Comparison of ENCODE assay signal across 30 cellular contexts in the genomic region with DNA sequence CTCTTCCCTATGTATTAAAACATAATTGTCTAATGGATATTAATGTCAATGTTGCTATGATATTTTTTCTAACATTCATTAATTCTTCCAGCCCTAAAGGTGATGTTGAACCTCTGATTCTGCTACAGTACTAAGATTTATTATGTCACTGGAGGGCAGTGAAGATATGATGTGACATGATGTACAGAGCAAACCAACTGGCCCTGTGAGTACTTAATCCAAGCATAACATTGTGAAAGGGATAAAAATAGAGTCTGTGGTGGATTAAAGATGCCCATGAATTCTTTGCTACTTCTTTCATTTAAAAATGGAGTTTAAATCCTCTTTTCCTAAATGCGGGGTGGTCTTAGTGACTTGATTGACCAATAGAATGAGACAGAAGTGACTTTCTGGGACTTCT. TPM values are rescaled to one million over a fixed set of nuclear protein-coding genes. Genes with fewer than 3 reads are reported as not detected.
"Had no signal": no experiment of that assay in that cellular context is flagged by ENCODE, and none has a peak within 500 bp of the region (broad histone marks: within the 10 kb centered on the region; RNA-seq: fewer than 3 reads in every experiment).

No MANE protein-coding gene starts in this region.

- H3K36me3 ChIP-seq: brain microvascular endothelial cell had no signal

- H3K27ac Mint-ChIP-seq: activated CD4-positive, alpha-beta memory T cell treated with anti-CD3 and anti-CD28 coated beads, Interleukin-2, amount 10 ng/mL, durations not matched to agents 7 days and 5 days; activated CD4-positive, alpha-beta T cell treated with anti-CD3 and anti-CD28 coated beads, Interleukin-2, amount 10 ng/mL, durations not matched to agents 7 days and 5 days; activated naive CD4-positive, alpha-beta T cell treated with anti-CD3 and anti-CD28 coated beads, Interleukin-2, amount 10 ng/mL, durations not matched to agents 7 days and 5 days; activated naive CD4-positive, alpha-beta T cell treated with anti-CD3 and anti-CD28 coated beads, Interleukin-2, amount 50 U/mL, for 72 hours; activated naive CD8-positive, alpha-beta T cell treated with anti-CD3 and anti-CD28 coated beads, Interleukin-2, amount 10 ng/mL, durations not matched to agents 7 days and 5 days; activated T-cell treated with anti-CD3 and anti-CD28 coated beads, Interleukin-2, amount 50 U/mL, for 24 hours; activated T-cell treated with anti-CD3 and anti-CD28 coated beads, Interleukin-2, amount 50 U/mL, for 72 hours; endodermal cell; WTC11 had no signal

- H3K27me3 ChIP-seq: brain microvascular endothelial cell had no signal

- ATAC-seq: activated naive CD4-positive, alpha-beta T cell treated with anti-CD3 and anti-CD28 coated beads, Interleukin-2, amount 50 U/mL, for 72 hours; activated T-cell treated with anti-CD3 and anti-CD28 coated beads, Interleukin-2, amount 50 U/mL, for 72 hours; esophagus mucosa; WTC11 had no signal

- H3K9me3 Mint-ChIP-seq: activated naive CD4-positive, alpha-beta T cell treated with anti-CD3 and anti-CD28 coated beads, Interleukin-2, amount 10 ng/mL, durations not matched to agents 7 days and 5 days; activated naive CD4-positive, alpha-beta T cell treated with anti-CD3 and anti-CD28 coated beads, Interleukin-2, amount 50 U/mL, for 72 hours; activated naive CD8-positive, alpha-beta T cell treated with anti-CD3 and anti-CD28 coated beads, Interleukin-2, amount 10 ng/mL, durations not matched to agents 7 days and 5 days; central memory CD8-positive, alpha-beta T cell; endodermal cell had no signal

- H3K4me3 Mint-ChIP-seq: activated CD4-positive, alpha-beta memory T cell treated with anti-CD3 and anti-CD28 coated beads, Interleukin-2, amount 10 ng/mL, durations not matched to agents 7 days and 5 days; activated CD4-positive, alpha-beta T cell treated with anti-CD3 and anti-CD28 coated beads, Interleukin-2, amount 10 ng/mL, durations not matched to agents 7 days and 5 days; activated naive CD4-positive, alpha-beta T cell treated with anti-CD3 and anti-CD28 coated beads, Interleukin-2, amount 10 ng/mL, durations not matched to agents 7 days and 5 days; activated naive CD8-positive, alpha-beta T cell treated with anti-CD3 and anti-CD28 coated beads, Interleukin-2, amount 10 ng/mL, durations not matched to agents 7 days and 5 days; activated T-cell treated with anti-CD3 and anti-CD28 coated beads, Interleukin-2, amount 50 U/mL, for 24 hours; activated T-cell treated with anti-CD3 and anti-CD28 coated beads, Interleukin-2, amount 50 U/mL, for 72 hours; central memory CD8-positive, alpha-beta T cell; endodermal cell; WTC11 had no signal

- H3K27ac ChIP-seq: brain microvascular endothelial cell, VCaP had no signal

- DNase-seq: activated CD4-positive, alpha-beta memory T cell treated with anti-CD3 and anti-CD28 coated beads, Interleukin-2, amount 10 ng/mL, durations not matched to agents 7 days and 5 days; activated CD4-positive, alpha-beta T cell treated with anti-CD3 and anti-CD28 coated beads for 1 hour; activated CD4-positive, alpha-beta T cell treated with anti-CD3 and anti-CD28 coated beads for 4 hours; activated CD4-positive, alpha-beta T cell treated with anti-CD3 and anti-CD28 coated beads, Interleukin-2, amount 10 ng/mL, durations not matched to agents 7 days and 5 days; activated CD4-positive, alpha-beta T cell treated with anti-CD3 and anti-CD28 coated beads, Interleukin-2, amount 50 U/mL, for 4 hours; activated CD8-positive, alpha-beta memory T cell treated with anti-CD3 and anti-CD28 coated beads, Interleukin-2, amount 50 U/mL, for 48 hours; activated gamma-delta T cell; activated naive CD4-positive, alpha-beta T cell; activated naive CD4-positive, alpha-beta T cell treated with anti-CD3 and anti-CD28 coated beads, Interleukin-2, amount 10 ng/mL, durations not matched to agents 7 days and 5 days; activated naive CD8-positive, alpha-beta T cell treated with anti-CD3 and anti-CD28 coated beads, Interleukin-2, amount 10 ng/mL, durations not matched to agents 7 days and 5 days; activated T-cell treated with anti-CD3 and anti-CD28 coated beads for 4 hours; activated T-cell treated with anti-CD3 and anti-CD28 coated beads, Interleukin-2, amount 50 U/mL, for 24 hours; activated T-cell treated with anti-CD3 and anti-CD28 coated beads, Interleukin-2, amount 50 U/mL, for 72 hours; amniotic stem cell; anterior cingulate cortex; brain microvascular endothelial cell; effector memory CD4-positive, alpha-beta T cell; endodermal cell; foreskin fibroblast; head of caudate nucleus; T-helper 2 cell had no signal

- H3K36me3 Mint-ChIP-seq: activated naive CD4-positive, alpha-beta T cell treated with anti-CD3 and anti-CD28 coated beads, Interleukin-2, amount 10 ng/mL, durations not matched to agents 7 days and 5 days; activated naive CD4-positive, alpha-beta T cell treated with anti-CD3 and anti-CD28 coated beads, Interleukin-2, amount 50 U/mL, for 72 hours; WTC11 had no signal

- H3K4me1 Mint-ChIP-seq: central memory CD8-positive, alpha-beta T cell; endodermal cell had no signal

RNA-seq across cellular contexts. Expression of a gene that starts 51.8 kb away (rescaled TPM):
- total RNA-seq: bronchial epithelial cell, cerebellum, dermis microvascular lymphatic vessel endothelial cell, frontal cortex had no signal
